ENCODE assay signal across 9 cellular contexts in the genomic region with DNA sequence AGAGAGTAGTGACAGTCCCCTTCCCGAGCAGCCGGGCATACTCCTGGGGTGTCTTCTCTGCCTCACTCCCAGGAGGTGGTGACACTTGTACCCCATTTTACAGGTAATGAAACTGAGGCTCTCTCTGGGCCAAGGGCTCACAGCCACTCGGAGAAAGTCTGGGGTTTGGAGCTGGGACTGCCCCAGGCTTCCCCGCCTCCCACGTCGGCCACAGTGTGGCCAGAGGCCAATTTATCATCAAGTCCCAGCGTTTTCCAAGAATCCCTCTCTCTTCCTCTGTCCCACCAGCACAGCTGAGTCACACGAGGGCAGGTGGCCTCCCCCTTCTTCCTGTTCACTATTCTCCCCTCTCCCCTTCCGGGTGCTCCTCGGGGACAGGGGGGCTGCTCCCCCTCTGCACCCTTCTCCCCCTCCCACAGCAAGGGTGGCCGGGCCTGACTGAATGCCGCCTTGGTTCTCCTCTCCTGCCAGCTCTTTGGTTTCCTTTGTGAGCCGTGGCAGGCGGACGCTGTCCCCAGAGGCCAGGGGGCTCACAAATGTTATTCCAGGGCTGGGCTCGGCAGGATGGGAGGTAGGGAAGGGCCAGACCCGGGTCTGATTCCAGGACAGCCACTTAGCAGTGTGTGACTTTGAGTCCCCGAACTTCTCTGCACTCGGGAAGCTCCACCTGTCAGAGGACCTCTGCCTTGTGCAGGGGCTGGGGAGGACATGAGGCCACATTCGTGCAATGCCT. TPM values are rescaled to one million over a fixed set of nuclear protein-coding genes. Genes with fewer than 3 reads are reported as not detected.
DNase-seq lines count a peak whose midpoint lies in the region; ATAC-seq and TF ChIP-seq lines count a peak whose summit lies in the region.
"Had no signal": no experiment of that assay in that cellular context is flagged by ENCODE, and none has a peak within 500 bp of the region (broad histone marks: within the 10 kb centered on the region; RNA-seq: fewer than 3 reads in every experiment).

No MANE protein-coding gene starts in this region.

- no peaks in the 10 kb centered on the region for H3K36me3 Mint-ChIP-seq in effector memory CD8-positive, alpha-beta T cell (ENCODE audit: insufficient read depth)
- H3K36me3 Mint-ChIP-seq in naive thymus-derived CD8-positive, alpha-beta T cell = peaks cover 0 to 2% (median 0%) of the 10 kb centered on the region in 3 donors

- in situ Hi-C loops in Panc1 (cut with HindIII; ENCODE audit: low pct_unique_long_range_greater_than_20kb, low sequenced_read_pairs) = no loop called here

- H3K4me1 Mint-ChIP-seq in effector memory CD8-positive, alpha-beta T cell (ENCODE audit: low read depth in 2 of 2) = peaks cover 14 to 20% of the 10 kb centered on the region in 2 donors
- H3K4me1 Mint-ChIP-seq in naive thymus-derived CD8-positive, alpha-beta T cell = peaks cover 9 to 27% (median 20%) of the 10 kb centered on the region in 4 donors

- peak overlapping the region; percentile 66 for H3K27ac ChIP-seq in Panc1 (ENCODE audit: low read length)
- H3K27ac ChIP-seq: SK-N-MC had no signal

- H3K4me3 ChIP-seq in Panc1 (ENCODE audit: low read depth in 2 of 2, low read length in 2 of 2) = peak overlapping the region in 1 of 2 experiments; percentile 17; a peak in 2 of 4 replicates
- H3K4me3 ChIP-seq: SK-N-MC had no signal

- BruUV-seq in Panc1 (replicated peaks; lab: Mats Ljungman, UMichigan) = no TSS peak

- H3K36me3 ChIP-seq in Panc1 (ENCODE audit: control insufficient read depth, insufficient read depth, low read length) = no peaks in the 10 kb centered on the region

- H3K4me3 Mint-ChIP-seq in effector memory CD8-positive, alpha-beta T cell = peak overlapping the region; percentile 65 to 66
- peak overlapping the region; percentile 69 to 89 (median 77) for H3K4me3 Mint-ChIP-seq in naive thymus-derived CD8-positive, alpha-beta T cell

- POLR2A ChIA-PET in Panc1 (lab: Charles Lee) = no interaction called here
- POLR2A ChIA-PET in naive thymus-derived CD8-positive, alpha-beta T cell (lab: Charles Lee) = no interaction called here

- no peaks in the 10 kb centered on the region for H3K9me3 Mint-ChIP-seq in effector memory CD8-positive, alpha-beta T cell
- no peaks in the 10 kb centered on the region for H3K9me3 Mint-ChIP-seq in naive thymus-derived CD8-positive, alpha-beta T cell

- H3K4me1 ChIP-seq in Panc1 (ENCODE audit: control insufficient read depth, insufficient read depth, low read length) = peaks cover 24% of the 10 kb centered on the region

- peaks cover 4 to 19% of the 10 kb centered on the region in 2 donors for H3K27me3 Mint-ChIP-seq in effector memory CD8-positive, alpha-beta T cell
- H3K27me3 Mint-ChIP-seq in naive thymus-derived CD8-positive, alpha-beta T cell = peaks cover 2 to 15% (median 9%) of the 10 kb centered on the region in 5 donors

- no peak for TF ChIP-seq CTCF in Panc1 (IDR thresholded peaks at IDR 0.05)

- CTCF ChIA-PET in Panc1 (lab: Charles Lee) = no interaction called here

- no peaks in the 10 kb centered on the region for H3K27me3 ChIP-seq in Panc1 (ENCODE audit: control insufficient read depth, insufficient read depth, low read length)

- ATAC-seq in Panc1 = peak; percentile 66
- ATAC-seq in effector memory CD8-positive, alpha-beta T cell (replicated peaks) = peak; percentile 26
- ATAC-seq in naive thymus-derived CD8-positive, alpha-beta T cell = peak; percentile 30 to 68

- H3K9me3 ChIP-seq in Panc1 (ENCODE audit: control insufficient read depth, insufficient read depth, low read depth, low read length) = no peaks in the 10 kb centered on the region

- peak; percentile 50 for DNase-seq in GF-D8 (lab: John Stamatoyannopoulos, UW)
- DNase-seq in Panc1 (ENCODE audit: low read depth, low spot score) = no peak
- no peak for DNase-seq in effector memory CD8-positive, alpha-beta T cell
- peak in 1 of 10 donors; percentile 9 for DNase-seq in naive thymus-derived CD8-positive, alpha-beta T cell
- DNase-seq in NAMALWA (ENCODE audit: low spot score) = no peak
- DNase-seq in NCI-H187 (lab: John Stamatoyannopoulos, UW) = no peak
- no peak for DNase-seq in NCI-H1417 treated with DMSO at 0.1 percent for 48 hours (lab: John Stamatoyannopoulos, UW)
- DNase-seq in cerebellum (ENCODE audit: low spot score) = no peak

- peak overlapping the region; percentile 8 to 65 for H3K27ac Mint-ChIP-seq in effector memory CD8-positive, alpha-beta T cell
- H3K27ac Mint-ChIP-seq in naive thymus-derived CD8-positive, alpha-beta T cell = peak overlapping the region in 4 of 10 donors; percentile 4 to 64 (median 49)

- intact Hi-C loops in Panc1 (cut with micrococcal nuclease; ENCODE audit: unreplicated experiment) = no loop called here

RNA-seq across cellular contexts. Expression of gene CLIP2, which starts 17.7 kb away (rescaled TPM):
- total RNA-seq in Panc1 (2021; ENCODE audit: unreplicated experiment) (39.9 TPM), cerebellum (118 TPM)
- 47.7 TPM for polyA plus RNA-seq in Panc1 (2012; ENCODE audit: insufficient read length)
- 1 to 10 TPM; 4.9 to 5.2 TPM for total RNA-seq in naive thymus-derived CD8-positive, alpha-beta T cell
- polyA plus RNA-seq in naive thymus-derived CD8-positive, alpha-beta T cell = under 1 TPM; 0.20 to 0.32 (median 0.23) TPM

RNA-seq across cellular contexts. Expression of gene RFC2, which starts 52.7 kb away (rescaled TPM):
- total RNA-seq in Panc1 (2021; ENCODE audit: unreplicated experiment) (56.2 TPM), cerebellum (22.1 TPM)
- 42.8 TPM for polyA plus RNA-seq in Panc1 (2012; ENCODE audit: insufficient read length)
- 10 to 100 TPM; 15.6 to 16.4 TPM for total RNA-seq in naive thymus-derived CD8-positive, alpha-beta T cell
- 10 to 100 TPM; 20.3 to 26.1 (median 22.5) TPM for polyA plus RNA-seq in naive thymus-derived CD8-positive, alpha-beta T cell
